11 cellular contexts compared by ENCODE assay signal in the genomic region with DNA sequence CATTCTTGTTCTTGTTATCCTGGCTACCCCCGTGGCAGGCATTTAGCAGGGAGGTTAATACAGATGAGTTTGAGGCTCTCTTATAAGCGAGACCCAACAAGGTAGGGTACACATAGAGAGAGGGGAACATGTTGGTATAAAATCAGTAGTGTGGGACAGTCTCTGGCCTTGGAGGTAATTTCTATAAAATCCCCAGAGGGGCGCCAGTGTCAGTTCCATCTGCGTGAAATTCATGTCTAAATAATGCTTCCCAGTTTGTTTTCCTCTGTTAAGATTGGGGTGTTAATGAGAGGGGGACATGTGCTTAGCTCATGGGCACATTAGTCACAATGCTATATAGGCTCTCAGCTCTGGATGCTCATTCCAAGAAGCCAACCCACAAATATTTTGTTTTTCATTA.
"Had no signal": no experiment of that assay in that cellular context is flagged by ENCODE, and none has a peak within 500 bp of the region (broad histone marks: within the 10 kb centered on the region; RNA-seq: fewer than 3 reads in every experiment).

No MANE protein-coding gene starts in this region.

- H3K27ac Mint-ChIP-seq: activated naive CD8-positive, alpha-beta T cell treated with anti-CD3 and anti-CD28 coated beads for 36 hours; dendritic cell treated with granulocyte-macrophage colony-stimulating factor and Interleukin-4, amounts not matched to agents 40 ng/mL and 50 ng/mL, for 4 days; type B pancreatic cell had no signal

- H3K36me3 Mint-ChIP-seq: activated naive CD8-positive, alpha-beta T cell treated with anti-CD3 and anti-CD28 coated beads for 36 hours; type B pancreatic cell had no signal

- H3K27ac ChIP-seq: brain microvascular endothelial cell had no signal

- H3K36me3 ChIP-seq: brain microvascular endothelial cell had no signal

- H3K9me3 Mint-ChIP-seq: activated naive CD8-positive, alpha-beta T cell treated with anti-CD3 and anti-CD28 coated beads for 36 hours; dendritic cell treated with granulocyte-macrophage colony-stimulating factor and Interleukin-4, amounts not matched to agents 40 ng/mL and 50 ng/mL, for 4 days; type B pancreatic cell had no signal

- H3K27me3 ChIP-seq: brain microvascular endothelial cell had no signal

- ATAC-seq: activated CD4-positive, CD25-positive, alpha-beta regulatory T cell treated with anti-CD3 and anti-CD28 coated beads, Interleukin-2, amount 50 U/mL, for 24 hours had no signal

- H3K4me3 Mint-ChIP-seq: activated naive CD8-positive, alpha-beta T cell treated with anti-CD3 and anti-CD28 coated beads for 36 hours; dendritic cell treated with granulocyte-macrophage colony-stimulating factor and Interleukin-4, amounts not matched to agents 40 ng/mL and 50 ng/mL, for 4 days; type B pancreatic cell had no signal

- DNase-seq: activated gamma-delta T cell; activated naive CD8-positive, alpha-beta T cell treated with anti-CD3 and anti-CD28 coated beads for 36 hours; activated T-cell treated with anti-CD3 and anti-CD28 coated beads, Interleukin-2, amount 50 U/mL, for 1 hour; brain microvascular endothelial cell; cerebellar nuclear complex; hippocampal formation; stimulated activated CD4-positive, alpha-beta T cell treated with anti-CD3 and anti-CD28 coated beads, Interleukin-12 subunit alpha, Interleukin-12 subunit beta, amount 100 ng/mL, for 4 hours; stimulated activated naive CD4-positive, alpha-beta T cell treated with Interleukin-2 at 50 U/mL for 16 hours had no signal

- H3K4me1 Mint-ChIP-seq: activated naive CD8-positive, alpha-beta T cell treated with anti-CD3 and anti-CD28 coated beads for 36 hours had no signal
